In the genomic region with DNA sequence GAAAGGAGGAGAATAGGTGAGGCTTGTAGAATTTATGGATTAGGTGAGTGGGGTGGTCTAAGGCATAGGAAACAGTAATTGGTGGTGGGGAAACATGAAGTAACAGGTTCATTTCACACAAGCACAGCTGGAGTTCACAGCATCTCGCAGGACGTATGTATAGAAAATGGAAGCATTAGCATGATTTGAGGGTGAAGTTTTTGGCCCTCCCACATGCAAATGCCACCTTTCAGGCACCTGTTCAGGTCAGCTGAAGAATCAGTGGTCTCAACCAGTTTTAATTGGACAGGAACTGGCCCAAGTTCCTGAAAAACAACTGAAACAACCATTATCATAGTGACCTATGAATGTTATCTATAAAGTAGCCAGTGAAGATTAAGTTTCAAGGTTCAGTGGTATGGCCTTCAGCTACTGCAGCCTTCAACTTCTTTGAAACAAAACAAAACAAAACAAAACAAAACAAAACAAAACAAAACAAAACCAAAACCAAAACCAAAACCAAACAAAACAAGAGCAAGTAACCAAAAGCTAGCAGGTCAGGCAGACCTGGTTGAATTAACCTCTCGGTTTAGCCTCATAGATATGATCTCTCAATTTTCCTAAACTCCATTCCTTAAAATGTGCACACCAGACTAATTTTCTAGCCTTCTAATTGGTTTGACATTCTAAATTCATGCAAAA, we compare ENCODE assay signal across 22 cellular contexts.
"Had no signal": no experiment of that assay in that cellular context is flagged by ENCODE, and none has a peak within 500 bp of the region (broad histone marks: within the 10 kb centered on the region; RNA-seq: fewer than 3 reads in every experiment).

No MANE protein-coding gene starts in this region.

- H3K27me3 Mint-ChIP-seq: natural killer cell treated with Interleukin-12 subunit alpha and Interleukin-12 subunit beta and Interleukin-15 and Interleukin-18, amount 100 ng/mL, for 72 hours; type B pancreatic cell had no signal

- H3K9ac ChIP-seq: neural progenitor cell had no signal

- H3K4me2 ChIP-seq: hepatocyte, neural progenitor cell, smooth muscle cell had no signal

- H3K4me1 Mint-ChIP-seq: endodermal cell, neural progenitor cell had no signal

- H3K4me1 ChIP-seq: neural progenitor cell, suprapubic skin, thyroid gland had no signal

- H3K4me3 Mint-ChIP-seq: endodermal cell; natural killer cell treated with Interleukin-12 subunit alpha and Interleukin-12 subunit beta and Interleukin-15 and Interleukin-18, amount 100 ng/mL, for 72 hours; neural progenitor cell; type B pancreatic cell had no signal

- H3K36me3 ChIP-seq: neural progenitor cell, ovary, suprapubic skin, thyroid gland had no signal

- H3K4me3 ChIP-seq: hepatocyte, lung, neural progenitor cell, ovary, smooth muscle cell, suprapubic skin, thyroid gland had no signal

- H3K27ac Mint-ChIP-seq: endodermal cell; natural killer cell treated with Interleukin-12 subunit alpha and Interleukin-12 subunit beta and Interleukin-15 and Interleukin-18, amount 100 ng/mL, for 72 hours; neural progenitor cell; type B pancreatic cell had no signal

- H3K27ac ChIP-seq: hepatocyte, neural progenitor cell, ovary, suprapubic skin, thyroid gland had no signal

- DNase-seq: effector CD4-positive, alpha-beta T cell; endodermal cell; foreskin melanocyte; head of caudate nucleus; left colon; left ventricle myocardium superior; mesenchymal stem cell; midbrain; nucleus accumbens; ovary; right cardiac atrium; stimulated activated CD4-positive, alpha-beta T cell treated with anti-CD3 and anti-CD28 coated beads, Interleukin-2, amount 100 ng/mL, for 48 hours; stimulated activated naive CD4-positive, alpha-beta T cell treated with Interleukin-2 at 50 U/mL for 16 hours; thyroid gland had no signal

- H3K9me3 Mint-ChIP-seq: endodermal cell, neural progenitor cell, type B pancreatic cell had no signal

- FAIRE-seq: urothelium cell line had no signal

- H3K27me3 ChIP-seq: hepatocyte, neural progenitor cell, ovary, suprapubic skin, thyroid gland had no signal

- ATAC-seq: left colon; left ventricle myocardium superior; natural killer cell treated with Interleukin-12 subunit alpha and Interleukin-12 subunit beta and Interleukin-15 and Interleukin-18, amount 100 ng/mL, for 72 hours; right cardiac atrium had no signal

- H3K79me2 ChIP-seq: hepatocyte had no signal

- H2AFZ ChIP-seq: hepatocyte, neural progenitor cell had no signal
